In the genomic region with DNA sequence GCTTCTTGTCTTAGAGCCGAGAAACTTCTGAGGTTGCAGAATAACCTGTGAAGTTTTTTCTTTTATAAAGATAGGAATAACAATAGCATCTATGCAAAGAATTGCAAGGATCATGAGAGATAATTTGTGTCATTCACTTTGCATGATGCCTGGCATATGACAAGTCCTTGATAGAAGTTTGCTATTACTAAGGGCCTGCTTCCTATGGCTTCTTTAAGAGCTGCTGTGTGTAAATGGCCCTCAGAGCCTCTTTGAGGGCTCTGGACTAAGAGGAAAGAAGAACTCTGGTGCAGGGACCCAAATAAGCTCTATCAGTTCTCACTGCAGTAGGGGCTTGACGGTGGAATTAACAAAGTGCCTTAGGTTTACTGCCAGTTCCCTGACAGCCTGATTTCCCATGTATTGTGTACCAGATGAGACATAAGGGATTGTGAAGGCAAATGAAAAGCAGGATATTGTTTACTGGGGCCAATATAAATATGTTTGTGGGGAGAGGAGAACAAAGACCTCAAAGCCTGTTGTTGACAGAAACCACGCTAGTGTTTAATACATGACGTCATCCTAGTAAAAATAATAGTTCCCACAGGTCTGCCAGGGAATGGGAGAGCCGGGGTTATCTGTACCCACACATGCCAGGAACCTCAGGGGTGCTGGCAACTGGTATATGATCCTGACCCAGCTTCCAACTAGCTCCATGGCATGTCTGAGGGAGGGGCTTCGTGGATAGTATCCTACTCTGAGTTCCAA, we compare ENCODE assay signal across 11 cellular contexts.
A peak's percentile ranks its signal among the peaks of the same experiment; 100 is the strongest.
DNase-seq lines count a peak whose midpoint lies in the region; ATAC-seq, FAIRE-seq and TF ChIP-seq lines count a peak whose summit lies in the region.
"Had no signal": no experiment of that assay in that cellular context is flagged by ENCODE, and none has a peak within 500 bp of the region (broad histone marks: within the 10 kb centered on the region; RNA-seq: fewer than 3 reads in every experiment).

No MANE protein-coding gene starts in this region.

- BruUV-seq in HepG2 (replicated peaks; lab: Mats Ljungman, UMichigan) = no TSS peak

- H3K36me3 ChIP-seq in HepG2 (replicated peaks in 1 of 2; ENCODE audit: control insufficient read depth in 1 of 2, insufficient read depth in 2 of 2, low read length in 2 of 2) = no peaks in the 10 kb centered on the region
- no peaks in the 10 kb centered on the region for H3K36me3 ChIP-seq in right lobe of liver
- H3K36me3 ChIP-seq: cardiac muscle cell had no signal

- H2AFZ ChIP-seq in HepG2 (ENCODE audit: low read length) = no peak overlapping the region

- WGBS in HepG2 (ENCODE audit: low lambda C conversion rate) = 32% methylated on average over 6 of the region's 6 CpGs
- 53% methylated on average over 5 of the region's 6 CpGs for WGBS in right lobe of liver (ENCODE audit: insufficient coverage, low coverage, low lambda C conversion rate, missing lambda C conversion rate)

- TF ChIP-seq RAD21 in HepG2 (CRISPR knock-in tag; IDR thresholded peaks at IDR 0.05) = no peak

- H3K27ac ChIP-seq in HepG2 (ENCODE audit: extremely low read length, insufficient read depth, low read length) = no peak overlapping the region
- no peak overlapping the region for H3K27ac ChIP-seq in right lobe of liver
- H3K27ac ChIP-seq: cardiac muscle cell had no signal

- H3K36me3 Mint-ChIP-seq in brain = no peaks in the 10 kb centered on the region
- no peaks in the 10 kb centered on the region for H3K36me3 Mint-ChIP-seq in activated naive CD8-positive, alpha-beta T cell treated with anti-CD3 and anti-CD28 coated beads, Interleukin-2, amount 50 U/mL, for 24 hours (ENCODE audit: low read depth)

- H3K4me1 ChIP-seq in HepG2 (ENCODE audit: insufficient read depth, low read length) (no peaks in the 10 kb centered on the region), right lobe of liver (no peaks in the 10 kb centered on the region)

- no peak for FAIRE-seq in HepG2 (lab: Jason Lieb, UNC)
- FAIRE-seq: small intestine had no signal

- H3K4me3 ChIP-seq in HepG2 (replicated peaks in 1 of 3; ENCODE audit: insufficient read depth in 1 of 3, low read depth in 2 of 3, low read length in 3 of 3) = no peak overlapping the region
- no peak overlapping the region for H3K4me3 ChIP-seq in right lobe of liver
- H3K4me3 ChIP-seq: cardiac muscle cell had no signal

- TF ChIP-seq CTCF in HepG2 (CRISPR knock-in tag; IDR thresholded peaks at IDR 0.05) (no peak), right lobe of liver (IDR thresholded peaks at IDR 0.05) (no peak), brain (conservative IDR thresholded peaks at IDR 0.05) (no peak)

- TF ChIP-seq EP300 in HepG2 (IDR thresholded peaks at IDR 0.05; ENCODE audit: low read depth in 2 of 2, low read length in 2 of 2) (no peak), HepG2 (CRISPR knock-in tag; IDR thresholded peaks at IDR 0.05; ENCODE audit: borderline replicate concordance) (no peak)

- in situ Hi-C loops in HepG2 (cut with HindIII; ENCODE audit: extremely low pct_ligation_motif_present, low pct_unique_long_range_greater_than_20kb) = no loop called here

- no peaks in the 10 kb centered on the region for H3K27me3 Mint-ChIP-seq in brain
- no peaks in the 10 kb centered on the region for H3K27me3 Mint-ChIP-seq in activated naive CD8-positive, alpha-beta T cell treated with anti-CD3 and anti-CD28 coated beads, Interleukin-2, amount 50 U/mL, for 24 hours

- CTCF ChIA-PET in HepG2 (lab: Yijun Ruan, JAX; ENCODE audit: low intra/inter-chr PET ratio, low total read pairs) = no interaction called here

- peaks cover 42% of the 10 kb centered on the region for H3K4me1 Mint-ChIP-seq in brain
- peaks cover 5% of the 10 kb centered on the region for H3K4me1 Mint-ChIP-seq in activated naive CD8-positive, alpha-beta T cell treated with anti-CD3 and anti-CD28 coated beads, Interleukin-2, amount 50 U/mL, for 24 hours
- H3K4me1 Mint-ChIP-seq: T-helper 17 cell had no signal

- no peak overlapping the region for H3K4me2 ChIP-seq in HepG2 (ENCODE audit: low read depth, low read length)

- H4K20me1 ChIP-seq in HepG2 (ENCODE audit: insufficient read depth, low read length) = no peaks in the 10 kb centered on the region

- no peak overlapping the region for H3K4me3 Mint-ChIP-seq in brain
- H3K4me3 Mint-ChIP-seq in activated naive CD8-positive, alpha-beta T cell treated with anti-CD3 and anti-CD28 coated beads, Interleukin-2, amount 50 U/mL, for 24 hours = no peak overlapping the region
- H3K4me3 Mint-ChIP-seq: T-helper 17 cell had no signal

- intact Hi-C loops in HepG2 (cut with micrococcal nuclease; ENCODE audit: unreplicated experiment) (no loop called here), right lobe of liver (cut with DNase I) (no loop called here), left ventricle myocardium superior (cut with micrococcal nuclease) (no loop called here)

- no peaks in the 10 kb centered on the region for H3K9me3 Mint-ChIP-seq in brain
- H3K9me3 Mint-ChIP-seq in activated naive CD8-positive, alpha-beta T cell treated with anti-CD3 and anti-CD28 coated beads, Interleukin-2, amount 50 U/mL, for 24 hours = no peaks in the 10 kb centered on the region

- ATAC-seq in HepG2 = no peak
- ATAC-seq in right lobe of liver = no peak
- peak; percentile 76 for ATAC-seq in left ventricle myocardium superior
- no peak for ATAC-seq in activated naive CD8-positive, alpha-beta T cell treated with anti-CD3 and anti-CD28 coated beads, Interleukin-2, amount 50 U/mL, for 24 hours
- ATAC-seq: T-helper 17 cell had no signal

- TF ChIP-seq POLR2A in HepG2 (IDR thresholded peaks at IDR 0.05; ENCODE audit: insufficient read depth in 1 of 2, low read depth in 2 of 2, low read length in 2 of 2) = no peak
- no peak for TF ChIP-seq POLR2A in right lobe of liver (IDR thresholded peaks at IDR 0.05)

- H3K9me3 ChIP-seq in HepG2 (ENCODE audit: low read length) = no peaks in the 10 kb centered on the region
- H3K9me3 ChIP-seq in right lobe of liver = no peaks in the 10 kb centered on the region

- POLR2A ChIA-PET in HepG2 (lab: Yijun Ruan, JAX) = no interaction called here

- H3K27me3 ChIP-seq in HepG2 (ENCODE audit: control insufficient read depth in 1 of 2, insufficient read depth in 2 of 2, low read length in 2 of 2) (no peaks in the 10 kb centered on the region; a peak in 1 of 5 replicates), right lobe of liver (no peaks in the 10 kb centered on the region)
- H3K27me3 ChIP-seq: cardiac muscle cell had no signal

- DNase-seq in HepG2 (ENCODE audit: low spot score) = no peak
- DNase-seq in right lobe of liver = no peak
- DNase-seq in left ventricle myocardium superior = no peak
- no peak for DNase-seq in activated naive CD8-positive, alpha-beta T cell treated with anti-CD3 and anti-CD28 coated beads, Interleukin-2, amount 50 U/mL, for 24 hours
- no peak for DNase-seq in DMS79 treated with DMSO at 0.1 percent for 48 hours (lab: John Stamatoyannopoulos, UW)
- no peak for DNase-seq in retina
- no peak for DNase-seq in midbrain (lab: John Stamatoyannopoulos, UW)
- DNase-seq: small intestine, T-helper 17 cell had no signal

- H3K9ac ChIP-seq in HepG2 (ENCODE audit: insufficient read depth, low read depth, low read length) = no peak overlapping the region

- H3K79me2 ChIP-seq in HepG2 (ENCODE audit: insufficient read depth, low read length) = no peaks in the 10 kb centered on the region

- H3K27ac Mint-ChIP-seq in brain = peak overlapping the region in 3 of 5 experiments; percentile 19 to 68 (median 52)
- no peak overlapping the region for H3K27ac Mint-ChIP-seq in activated naive CD8-positive, alpha-beta T cell treated with anti-CD3 and anti-CD28 coated beads, Interleukin-2, amount 50 U/mL, for 24 hours

TF ChIP-seq in HepG2, 621 proteins besides CTCF, POLR2A, EP300 and RAD21:
- TF ChIP-seq, protein P1, sequence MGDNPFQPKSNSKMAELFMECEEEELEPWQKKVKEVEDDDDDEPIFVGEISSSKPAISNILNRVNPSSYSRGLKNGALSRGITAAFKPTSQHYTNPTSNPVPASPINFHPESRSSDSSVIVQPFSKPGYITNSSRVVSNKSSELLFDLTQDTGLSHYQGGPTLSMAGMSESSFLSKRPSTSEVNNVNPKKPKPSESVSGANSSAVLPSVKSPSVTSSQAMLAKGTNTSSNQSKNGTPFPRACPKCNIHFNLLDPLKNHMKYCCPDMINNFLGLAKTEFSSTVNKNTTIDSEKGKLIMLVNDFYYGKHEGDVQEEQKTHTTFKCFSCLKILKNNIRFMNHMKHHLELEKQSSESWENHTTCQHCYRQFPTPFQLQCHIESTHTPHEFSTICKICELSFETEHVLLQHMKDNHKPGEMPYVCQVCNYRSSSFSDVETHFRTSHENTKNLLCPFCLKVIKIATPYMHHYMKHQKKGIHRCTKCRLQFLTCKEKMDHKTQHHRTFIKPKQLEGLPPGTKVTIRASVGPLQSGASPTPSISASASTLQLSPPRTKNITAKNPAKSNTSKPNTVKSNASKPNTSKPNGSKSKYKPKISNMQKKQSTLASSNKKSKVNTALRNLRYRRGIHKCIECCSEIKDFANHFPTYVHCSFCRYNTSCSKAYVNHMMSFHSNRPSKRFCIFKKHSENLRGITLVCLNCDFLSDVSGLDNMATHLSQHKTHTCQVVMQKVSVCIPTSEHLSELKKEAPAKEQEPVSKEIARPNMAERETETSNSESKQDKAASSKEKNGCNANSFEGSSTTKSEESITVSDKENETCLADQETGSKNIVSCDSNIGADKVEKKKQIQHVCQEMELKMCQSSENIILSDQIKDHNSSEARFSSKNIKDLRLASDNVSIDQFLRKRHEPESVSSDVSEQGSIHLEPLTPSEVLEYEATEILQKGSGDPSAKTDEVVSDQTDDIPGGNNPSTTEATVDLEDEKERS (CRISPR knock-in tag; IDR thresholded peaks at IDR 0.05) = no peak
- peak; percentile 97 for TF ChIP-seq ATF7 (IDR thresholded peaks at IDR 0.05)
- no peak for TF ChIP-seq ATF7 (CRISPR knock-in tag; IDR thresholded peaks at IDR 0.05)
- TF ChIP-seq CREB1 (IDR thresholded peaks at IDR 0.05) = peak; percentile 83
- no peak for TF ChIP-seq CREB1 (CRISPR knock-in tag; IDR thresholded peaks at IDR 0.05)
- TF ChIP-seq SATB2 (CRISPR knock-in tag; IDR thresholded peaks at IDR 0.05) = no peak
